25 cellular contexts compared by ENCODE assay signal in genomic region chr7:39614299-39614698, GRCh38.
"Had no signal": no experiment of that assay in that cellular context is flagged by ENCODE, and none has a peak within 500 bp of the region (broad histone marks: within the 10 kb centered on the region; RNA-seq: fewer than 3 reads in every experiment).

No MANE protein-coding gene starts in this region.

- DNase-seq: activated CD4-positive, alpha-beta memory T cell treated with anti-CD3 and anti-CD28 coated beads for 36 hours; activated CD4-positive, alpha-beta T cell treated with anti-CD3 and anti-CD28 coated beads, Interleukin-2, amount 10 ng/mL, durations not matched to agents 24 days and 14 days; activated CD4-positive, CD25-positive, alpha-beta regulatory T cell treated with anti-CD3 and anti-CD28 coated beads, Interleukin-2, amount 50 U/mL, for 72 hours; activated gamma-delta T cell; activated naive CD4-positive, alpha-beta T cell treated with anti-CD3 and anti-CD28 coated beads for 36 hours; activated naive CD8-positive, alpha-beta T cell treated with anti-CD3 and anti-CD28 coated beads, Interleukin-2, amount 10 ng/mL, durations not matched to agents 7 days and 5 days; activated T-cell treated with anti-CD3 and anti-CD28 coated beads for 4 hours; activated T-cell treated with anti-CD3 and anti-CD28 coated beads, Interleukin-2, amount 50 U/mL, for 48 hours; adrenal gland; anterior cingulate cortex; central memory CD4-positive, alpha-beta T cell; MM.1S; NCI-H1105 treated with DMSO at 0.1 percent for 48 hours; NCI-H1436 treated with DMSO at 0.1 percent for 48 hours; NCI-H187; NCI-H2081 treated with DMSO at 0.1 percent for 48 hours; NCI-H446; NCI-H524; PC-9; SJCRH30 had no signal

- H3K4me2 ChIP-seq: PC-9 had no signal

- H3K27ac Mint-ChIP-seq: activated CD4-positive, alpha-beta memory T cell treated with anti-CD3 and anti-CD28 coated beads for 36 hours; activated CD4-positive, alpha-beta T cell treated with anti-CD3 and anti-CD28 coated beads, Interleukin-2, amount 10 ng/mL, durations not matched to agents 24 days and 14 days; activated naive CD4-positive, alpha-beta T cell treated with anti-CD3 and anti-CD28 coated beads for 36 hours; activated naive CD8-positive, alpha-beta T cell treated with anti-CD3 and anti-CD28 coated beads, Interleukin-2, amount 10 ng/mL, durations not matched to agents 7 days and 5 days; activated T-helper 17 cell treated with anti-CD3 and anti-CD28 coated beads, Interleukin-2, amount 50 U/mL, for 72 hours; T-helper 1 cell treated with Interleukin-12 subunit alpha and Interleukin-12 subunit beta and Interleukin-4 antibody, amounts not matched to agents 30 μg/mL and 1 μg/mL, for 36 hours; WTC11 had no signal

- H3K27me3 ChIP-seq: adrenal gland, SJCRH30 had no signal

- H2AFZ ChIP-seq: PC-9 had no signal

- H3K4me3 Mint-ChIP-seq: activated CD4-positive, alpha-beta memory T cell treated with anti-CD3 and anti-CD28 coated beads for 36 hours; activated CD4-positive, alpha-beta T cell treated with anti-CD3 and anti-CD28 coated beads, Interleukin-2, amount 10 ng/mL, durations not matched to agents 24 days and 14 days; activated naive CD4-positive, alpha-beta T cell treated with anti-CD3 and anti-CD28 coated beads for 36 hours; activated naive CD8-positive, alpha-beta T cell treated with anti-CD3 and anti-CD28 coated beads, Interleukin-2, amount 10 ng/mL, durations not matched to agents 7 days and 5 days; activated T-helper 17 cell treated with anti-CD3 and anti-CD28 coated beads, Interleukin-2, amount 50 U/mL, for 72 hours; T-helper 1 cell treated with Interleukin-12 subunit alpha and Interleukin-12 subunit beta and Interleukin-4 antibody, amounts not matched to agents 30 μg/mL and 1 μg/mL, for 36 hours; WTC11 had no signal

- H3K9me3 Mint-ChIP-seq: activated CD4-positive, alpha-beta memory T cell treated with anti-CD3 and anti-CD28 coated beads for 36 hours; activated naive CD4-positive, alpha-beta T cell treated with anti-CD3 and anti-CD28 coated beads for 36 hours; activated naive CD8-positive, alpha-beta T cell treated with anti-CD3 and anti-CD28 coated beads, Interleukin-2, amount 10 ng/mL, durations not matched to agents 7 days and 5 days; activated T-helper 17 cell treated with anti-CD3 and anti-CD28 coated beads, Interleukin-2, amount 50 U/mL, for 72 hours; T-helper 1 cell treated with Interleukin-12 subunit alpha and Interleukin-12 subunit beta and Interleukin-4 antibody, amounts not matched to agents 30 μg/mL and 1 μg/mL, for 36 hours; WTC11 had no signal

- H3K27ac ChIP-seq: adrenal gland, PC-9, SJCRH30 had no signal

- H3K36me3 ChIP-seq: adrenal gland, SJCRH30 had no signal

- ATAC-seq: activated T-helper 17 cell treated with anti-CD3 and anti-CD28 coated beads, Interleukin-2, amount 50 U/mL, for 72 hours; Right ventricle myocardium inferior; WTC11 had no signal

- H3K4me3 ChIP-seq: adrenal gland, PC-9, SJCRH30 had no signal

- H3K4me1 ChIP-seq: adrenal gland, SJCRH30 had no signal

- H3K9me3 ChIP-seq: adrenal gland, SJCRH30 had no signal

- FAIRE-seq: bronchial epithelial cell had no signal

- H3K36me3 Mint-ChIP-seq: activated CD4-positive, alpha-beta memory T cell treated with anti-CD3 and anti-CD28 coated beads for 36 hours; WTC11 had no signal
